ENCODE assay signal across 16 cellular contexts in the genomic region with DNA sequence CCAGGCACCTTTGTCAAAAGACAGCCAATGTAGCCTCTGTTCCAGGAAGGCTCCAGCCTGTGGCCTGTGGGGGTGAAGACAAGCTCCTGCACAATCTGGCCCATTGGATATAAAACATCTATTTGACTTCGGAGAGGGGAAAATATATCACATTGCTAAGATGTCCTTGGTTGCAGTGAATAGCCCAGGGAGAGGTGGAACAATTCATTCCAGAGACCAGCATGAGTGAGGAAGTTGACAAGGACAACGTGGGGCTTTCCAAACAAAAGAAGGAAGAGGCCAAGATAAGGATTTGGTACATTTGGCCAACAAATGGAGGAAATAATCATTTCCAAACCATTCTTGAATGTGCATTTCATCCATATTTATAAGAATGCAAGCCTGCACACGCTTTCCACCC.
DNase-seq lines count a peak whose midpoint lies in the region; ATAC-seq, FAIRE-seq and TF ChIP-seq lines count a peak whose summit lies in the region.
"Had no signal": no experiment of that assay in that cellular context is flagged by ENCODE, and none has a peak within 500 bp of the region (broad histone marks: within the 10 kb centered on the region; RNA-seq: fewer than 3 reads in every experiment).

No MANE protein-coding gene starts in this region.

- H3K9me3 ChIP-seq in upper lobe of left lung: no peaks in the 10 kb centered on the region
- H3K9me3 ChIP-seq: pancreas had no signal

- intact Hi-C loops in left colon (cut with DNase I, micrococcal nuclease): loop anchor here in 1 of 2 donors (10.0 kb wide), 1 partner anchor 178 kb away; no protein-coding TSS in a partner anchor

- H3K27ac Mint-ChIP-seq in nephron progenitor cell: peak overlapping the region; percentile 27
- H3K27ac Mint-ChIP-seq: activated T-helper 17 cell treated with anti-CD3 and anti-CD28 coated beads, Interleukin-2, amount 50 U/mL, for 72 hours; CD4-positive, alpha-beta memory T cell had no signal

- no peaks in the 10 kb centered on the region for H3K36me3 Mint-ChIP-seq in nephron progenitor cell (ENCODE audit: low read depth)
- H3K36me3 Mint-ChIP-seq: CD4-positive, alpha-beta memory T cell had no signal

- H3K27me3 Mint-ChIP-seq in nephron progenitor cell (ENCODE audit: low read depth, poor library complexity): peaks cover 8% of the 10 kb centered on the region

- H3K4me1 Mint-ChIP-seq in nephron progenitor cell: peaks cover 69% of the 10 kb centered on the region
- H3K4me1 Mint-ChIP-seq: CD4-positive, alpha-beta memory T cell had no signal

- no peak overlapping the region for H3K4me3 Mint-ChIP-seq in nephron progenitor cell
- H3K4me3 Mint-ChIP-seq: activated T-helper 17 cell treated with anti-CD3 and anti-CD28 coated beads, Interleukin-2, amount 50 U/mL, for 72 hours; CD4-positive, alpha-beta memory T cell had no signal

- DNase-seq in bronchial epithelial cell (ENCODE audit: low read depth) (peak; percentile 67), glomerular endothelial cell (ENCODE audit: extremely low read depth, low read depth, low spot score) (peak; percentile 78), nephron progenitor cell (no peak), upper lobe of left lung (no peak), Kasumi-1 (lab: John Stamatoyannopoulos, UW) (no peak), left colon (no peak), HT-29 (ENCODE audit: low spot score) (no peak)
- DNase-seq: anterior cingulate cortex; CD4-positive, alpha-beta memory T cell; effector memory CD4-positive, alpha-beta T cell; KBM-7; NCI-H1436; NCI-H446 treated with DMSO at 0.1 percent for 48 hours; pancreas; stimulated activated CD4-positive, alpha-beta T cell treated with anti-CD3 and anti-CD28 coated beads, Interleukin-2, amount 100 ng/mL, for 24 hours had no signal

- TF ChIP-seq CTCF in bronchial epithelial cell (IDR thresholded peaks at IDR 0.05; ENCODE audit: insufficient read depth, low read length, severe bottlenecking): no peak
- TF ChIP-seq CTCF in nephron progenitor cell (IDR thresholded peaks at IDR 0.05): no peak
- TF ChIP-seq CTCF in upper lobe of left lung (IDR thresholded peaks at IDR 0.05): no peak

- H3K9me3 Mint-ChIP-seq in nephron progenitor cell: no peaks in the 10 kb centered on the region
- H3K9me3 Mint-ChIP-seq: activated T-helper 17 cell treated with anti-CD3 and anti-CD28 coated beads, Interleukin-2, amount 50 U/mL, for 72 hours; CD4-positive, alpha-beta memory T cell had no signal

- no peaks in the 10 kb centered on the region for H3K27me3 ChIP-seq in bronchial epithelial cell (ENCODE audit: control insufficient read depth, insufficient read depth, low read length)
- no peaks in the 10 kb centered on the region for H3K27me3 ChIP-seq in upper lobe of left lung
- H3K27me3 ChIP-seq: pancreas had no signal

- 44 to 47% methylated on average over 3 of the region's 3 CpGs for WGBS in upper lobe of left lung, 2 donors

- peak overlapping the region; percentile 50 to 86 (median 77) for H3K27ac ChIP-seq in upper lobe of left lung

- H3K36me3 ChIP-seq in bronchial epithelial cell (ENCODE audit: control insufficient read depth, insufficient read depth, low read length): no peaks in the 10 kb centered on the region
- H3K36me3 ChIP-seq in upper lobe of left lung: no peaks in the 10 kb centered on the region
- H3K36me3 ChIP-seq: pancreas had no signal

- H3K4me3 ChIP-seq in bronchial epithelial cell (ENCODE audit: low read depth, low read length) (no peak overlapping the region), upper lobe of left lung (no peak overlapping the region)
- H3K4me3 ChIP-seq: pancreas had no signal

- ATAC-seq in upper lobe of left lung (ENCODE audit: low FRiP score in 2 of 2): no peak
- no peak for ATAC-seq in left colon
- ATAC-seq: activated T-helper 17 cell treated with anti-CD3 and anti-CD28 coated beads, Interleukin-2, amount 50 U/mL, for 72 hours had no signal

- peaks cover 58 to 82% (median 60%) of the 10 kb centered on the region in 4 donors for H3K4me1 ChIP-seq in upper lobe of left lung

- FAIRE-seq in bronchial epithelial cell (lab: Jason Lieb, UNC): no peak
- FAIRE-seq: pancreas had no signal

- no peak for TF ChIP-seq POLR2A in upper lobe of left lung (IDR thresholded peaks at IDR 0.05)

- TF ChIP-seq EP300 in upper lobe of left lung (IDR thresholded peaks at IDR 0.05): peak in 3 of 4 donors; percentile 37 to 68 (median 40)

Comparison
In these comparisons a context has a peak if more than half of its experiments do, and no peak if none do; other contexts are left out.
1. DNase-seq: peak in bronchial epithelial cell (single experiment) and glomerular endothelial cell (single experiment); none in nephron progenitor cell (single experiment), upper lobe of left lung (0 of 2), Kasumi-1 (0 of 2), left colon (0 of 2) and HT-29 (single experiment).